ENCODE assay signal across 2 cellular contexts in genomic region chr17:82252511-82253178, GRCh38.
TF ChIP-seq lines count a peak whose summit lies in the region.

No MANE protein-coding gene starts in this region.

TF ChIP-seq in WTC11, 78 proteins besides CTCF, POLR2A, EP300 and RAD21:
- TF ChIP-seq, protein P1, sequence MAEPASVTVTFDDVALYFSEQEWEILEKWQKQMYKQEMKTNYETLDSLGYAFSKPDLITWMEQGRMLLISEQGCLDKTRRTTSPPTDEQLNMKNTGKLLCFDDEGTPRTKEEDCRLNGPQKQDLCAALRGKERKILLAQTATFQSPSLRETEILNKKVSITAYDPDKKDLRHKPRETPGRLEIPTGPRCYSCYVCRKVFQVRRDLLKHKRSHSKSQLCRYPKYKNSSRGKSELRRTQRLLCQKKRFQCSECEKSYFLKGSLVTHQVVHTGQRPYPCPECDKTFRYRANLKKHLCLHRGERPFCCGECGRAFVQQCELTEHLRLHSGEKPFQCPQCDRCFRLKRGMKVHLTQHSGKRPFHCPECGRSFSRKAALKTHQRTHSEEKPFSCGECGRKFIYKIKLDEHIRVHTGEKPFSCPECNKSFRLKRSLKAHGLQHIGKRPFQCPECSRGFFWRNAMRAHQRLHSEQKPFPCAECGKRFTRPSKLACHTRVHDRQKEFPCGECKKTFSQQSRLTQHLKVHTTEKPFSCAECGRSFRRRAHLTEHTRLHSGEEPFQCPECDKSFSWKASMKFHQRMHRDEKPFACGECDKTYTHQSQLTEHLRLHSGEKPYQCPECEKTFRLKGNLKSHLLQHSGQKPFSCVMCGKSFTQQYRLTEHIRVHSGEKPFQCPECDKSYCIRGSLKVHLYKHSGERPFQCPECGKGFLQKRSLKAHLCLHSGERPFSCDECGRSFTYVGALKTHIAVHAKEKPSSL (CRISPR knock-in tag; conservative IDR thresholded peaks at IDR 0.05): no peak
- TF ChIP-seq, protein P2, sequence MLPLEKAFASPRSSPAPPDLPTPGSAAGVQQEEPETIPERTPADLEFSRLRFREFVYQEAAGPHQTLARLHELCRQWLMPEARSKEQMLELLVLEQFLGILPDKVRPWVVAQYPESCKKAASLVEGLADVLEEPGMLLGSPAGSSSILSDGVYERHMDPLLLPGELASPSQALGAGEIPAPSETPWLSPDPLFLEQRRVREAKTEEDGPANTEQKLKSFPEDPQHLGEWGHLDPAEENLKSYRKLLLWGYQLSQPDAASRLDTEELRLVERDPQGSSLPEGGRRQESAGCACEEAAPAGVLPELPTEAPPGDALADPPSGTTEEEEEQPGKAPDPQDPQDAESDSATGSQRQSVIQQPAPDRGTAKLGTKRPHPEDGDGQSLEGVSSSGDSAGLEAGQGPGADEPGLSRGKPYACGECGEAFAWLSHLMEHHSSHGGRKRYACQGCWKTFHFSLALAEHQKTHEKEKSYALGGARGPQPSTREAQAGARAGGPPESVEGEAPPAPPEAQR (CRISPR knock-in tag; IDR thresholded peaks at IDR 0.05): no peak
- no peak for TF ChIP-seq ZNF532 (CRISPR knock-in tag; IDR thresholded peaks at IDR 0.05; ENCODE audit: borderline replicate concordance)
- TF ChIP-seq, protein P3, sequence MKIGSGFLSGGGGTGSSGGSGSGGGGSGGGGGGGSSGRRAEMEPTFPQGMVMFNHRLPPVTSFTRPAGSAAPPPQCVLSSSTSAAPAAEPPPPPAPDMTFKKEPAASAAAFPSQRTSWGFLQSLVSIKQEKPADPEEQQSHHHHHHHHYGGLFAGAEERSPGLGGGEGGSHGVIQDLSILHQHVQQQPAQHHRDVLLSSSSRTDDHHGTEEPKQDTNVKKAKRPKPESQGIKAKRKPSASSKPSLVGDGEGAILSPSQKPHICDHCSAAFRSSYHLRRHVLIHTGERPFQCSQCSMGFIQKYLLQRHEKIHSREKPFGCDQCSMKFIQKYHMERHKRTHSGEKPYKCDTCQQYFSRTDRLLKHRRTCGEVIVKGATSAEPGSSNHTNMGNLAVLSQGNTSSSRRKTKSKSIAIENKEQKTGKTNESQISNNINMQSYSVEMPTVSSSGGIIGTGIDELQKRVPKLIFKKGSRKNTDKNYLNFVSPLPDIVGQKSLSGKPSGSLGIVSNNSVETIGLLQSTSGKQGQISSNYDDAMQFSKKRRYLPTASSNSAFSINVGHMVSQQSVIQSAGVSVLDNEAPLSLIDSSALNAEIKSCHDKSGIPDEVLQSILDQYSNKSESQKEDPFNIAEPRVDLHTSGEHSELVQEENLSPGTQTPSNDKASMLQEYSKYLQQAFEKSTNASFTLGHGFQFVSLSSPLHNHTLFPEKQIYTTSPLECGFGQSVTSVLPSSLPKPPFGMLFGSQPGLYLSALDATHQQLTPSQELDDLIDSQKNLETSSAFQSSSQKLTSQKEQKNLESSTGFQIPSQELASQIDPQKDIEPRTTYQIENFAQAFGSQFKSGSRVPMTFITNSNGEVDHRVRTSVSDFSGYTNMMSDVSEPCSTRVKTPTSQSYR (CRISPR knock-in tag; IDR thresholded peaks at IDR 0.05): no peak
- TF ChIP-seq TEAD1 (CRISPR knock-in tag; IDR thresholded peaks at IDR 0.05): no peak
- TF ChIP-seq NR3C1 (CRISPR knock-in tag; conservative IDR thresholded peaks at IDR 0.05; ENCODE audit: low read depth): no peak
TF ChIP-seq in WTC11: peak in this region for 0.

TF ChIP-seq in endothelial cell of umbilical vein, 7 proteins besides CTCF, POLR2A, EP300 and RAD21 (continued from another document):
- TF ChIP-seq JUN (IDR thresholded peaks at IDR 0.05; ENCODE audit: borderline replicate concordance, insufficient read depth, insufficient read length, low read depth) (no peak), EZH2 (IDR thresholded peaks at IDR 0.05; ENCODE audit: borderline replicate concordance, low read depth, low read length, severe bottlenecking) (no peak), POLR2AphosphoS5 (IDR thresholded peaks at IDR 0.05; ENCODE audit: insufficient read depth, low read depth, low read length) (no peak), MYC (IDR thresholded peaks at IDR 0.05; ENCODE audit: low read depth, low read length) (no peak), GATA2 (IDR thresholded peaks at IDR 0.05; ENCODE audit: insufficient read depth, insufficient read length, low read depth, low read length) (no peak)
